ENCODE assay signal across 8 cellular contexts in the genomic region with DNA sequence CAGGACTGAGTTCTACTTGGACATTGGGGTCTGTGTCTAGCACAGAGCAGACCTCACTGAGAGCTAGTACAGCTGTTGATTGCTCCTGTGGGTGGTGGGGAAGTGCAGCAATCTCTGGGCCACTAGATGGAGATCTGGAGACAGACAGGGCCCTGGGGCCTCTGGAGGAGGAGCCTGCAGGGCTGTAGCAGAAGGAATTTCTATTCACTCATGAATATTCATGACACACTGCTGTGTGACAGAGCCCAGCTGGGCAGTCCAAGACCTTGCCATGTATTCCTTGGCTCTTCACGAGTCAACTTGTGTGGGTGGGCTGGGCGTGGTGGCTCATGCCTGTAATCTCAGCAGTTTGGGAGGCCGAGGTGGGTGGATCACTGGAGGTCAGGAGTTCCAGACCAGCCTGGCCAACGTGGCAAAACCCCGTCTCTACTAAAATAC.
DNase-seq lines count a peak whose midpoint lies in the region; ATAC-seq and FAIRE-seq lines count a peak whose summit lies in the region.

No MANE protein-coding gene starts in this region.

- H3K9me3 Mint-ChIP-seq in stimulated activated naive B cell treated with anti-CD40 and anti-IgM and Interleukin-4, amounts not matched to agents 10 μg/mL and 1 μg/mL and 100 μg/mL, for 72 hours = no peaks in the 10 kb centered on the region

- DNase-seq in Ammon's horn (ENCODE audit: low spot score) (peak; percentile 89), GM18507 (ENCODE audit: extremely low spot score, insufficient read length, low read depth) (peak; percentile 30), NCI-H82 (lab: John Stamatoyannopoulos, UW) (peak; percentile 92), astrocyte of the hippocampus (ENCODE audit: low read depth, low spot score) (peak; percentile 96), iPS-NIHi7 (ENCODE audit: extremely low spot score) (peak; percentile 97)
- DNase-seq in stimulated activated naive B cell treated with anti-CD40 and anti-IgM and Interleukin-4, amounts not matched to agents 10 μg/mL and 1 μg/mL and 100 μg/mL, for 72 hours = peak; percentile 5

- no peaks in the 10 kb centered on the region for H3K27me3 Mint-ChIP-seq in stimulated activated naive B cell treated with anti-CD40 and anti-IgM and Interleukin-4, amounts not matched to agents 10 μg/mL and 1 μg/mL and 100 μg/mL, for 72 hours

- H3K4me3 Mint-ChIP-seq in stimulated activated naive B cell treated with anti-CD40 and anti-IgM and Interleukin-4, amounts not matched to agents 10 μg/mL and 1 μg/mL and 100 μg/mL, for 72 hours = no peak overlapping the region

- peaks cover 9 to 10% of the 10 kb centered on the region in 2 donors for H3K4me1 Mint-ChIP-seq in stimulated activated naive B cell treated with anti-CD40 and anti-IgM and Interleukin-4, amounts not matched to agents 10 μg/mL and 1 μg/mL and 100 μg/mL, for 72 hours

- ATAC-seq in stimulated activated naive B cell treated with anti-CD40 and anti-IgM and Interleukin-4, amounts not matched to agents 10 μg/mL and 1 μg/mL and 100 μg/mL, for 72 hours (replicated peaks) = peak; percentile 80 to 82
- ATAC-seq in HG03571 (IDR thresholded peaks at IDR 0.05; ENCODE audit: unreplicated experiment) = no peak
- no peak for ATAC-seq in GM21723 (IDR thresholded peaks at IDR 0.05; ENCODE audit: unreplicated experiment)

- peak; percentile 56 for FAIRE-seq in GM18507 (lab: Jason Lieb, UNC)

- peaks cover 62 to 72% of the 10 kb centered on the region in 2 donors for H3K36me3 Mint-ChIP-seq in stimulated activated naive B cell treated with anti-CD40 and anti-IgM and Interleukin-4, amounts not matched to agents 10 μg/mL and 1 μg/mL and 100 μg/mL, for 72 hours

- H3K27ac Mint-ChIP-seq in stimulated activated naive B cell treated with anti-CD40 and anti-IgM and Interleukin-4, amounts not matched to agents 10 μg/mL and 1 μg/mL and 100 μg/mL, for 72 hours = no peak overlapping the region

Comparison
In these comparisons a context has a peak if more than half of its experiments do, and no peak if none do; other contexts are left out.
1. DNase-seq: peak in every context shown above with its lines; median percentile 97 in iPS-NIHi7; 96 in astrocyte of the hippocampus; 92 in NCI-H82; 89 in Ammon's horn; 30 in GM18507; 5 in stimulated activated naive B cell treated with anti-CD40 and anti-IgM and Interleukin-4, amounts not matched to agents 10 μg/mL and 1 μg/mL and 100 μg/mL, for 72 hours.
2. ATAC-seq: peak in stimulated activated naive B cell treated with anti-CD40 and anti-IgM and Interleukin-4, amounts not matched to agents 10 μg/mL and 1 μg/mL and 100 μg/mL, for 72 hours (2 of 2); none in HG03571 (single experiment) and GM21723 (single experiment).